8 cellular contexts compared by ENCODE assay signal in genomic region chr9:120868676-120869359, GRCh38. TPM values are rescaled to one million over a fixed set of nuclear protein-coding genes. Genes with fewer than 3 reads are reported as not detected.
A peak's percentile ranks its signal among the peaks of the same experiment; 100 is the strongest.
DNase-seq lines count a peak whose midpoint lies in the region; ATAC-seq and TF ChIP-seq lines count a peak whose summit lies in the region.

No MANE protein-coding gene starts in this region.

- no peak overlapping the region for H3K4ac ChIP-seq in neuronal stem cell (ENCODE audit: low read length)

- H2BK12ac ChIP-seq in neuronal stem cell (ENCODE audit: low read length), result peak overlapping the region; percentile 81

- H3K27ac ChIP-seq in foreskin keratinocyte, result peak overlapping the region; percentile 65
- peak overlapping the region; percentile 24 for H3K27ac ChIP-seq in neuronal stem cell (replicated peaks; ENCODE audit: low read length)

- WGBS in neuronal stem cell (ENCODE audit: extremely low coverage in 2 of 2, insufficient read length in 2 of 2, insufficient replicate concordance in 1 of 2), 2 donors, result no CpG with 5 or more reads among the region's 52 CpGs

- peak overlapping the region; percentile 46 for H2BK5ac ChIP-seq in neuronal stem cell (ENCODE audit: low read length)

- H3K36me3 Mint-ChIP-seq in CD14-positive monocyte, result peaks cover 47 to 66% of the 10 kb centered on the region in 2 donors

- no peaks in the 10 kb centered on the region for H3K27me3 Mint-ChIP-seq in CD14-positive monocyte (ENCODE audit: low read depth in 3 of 3)

- ATAC-seq in HG03460 (IDR thresholded peaks at IDR 0.05; ENCODE audit: unreplicated experiment), result peak; percentile 87
- peak; percentile 95 for ATAC-seq in foreskin keratinocyte

- H2AK5ac ChIP-seq in neuronal stem cell (ENCODE audit: low read depth, low read length), result no peak overlapping the region

- H3K9ac ChIP-seq in neuronal stem cell (ENCODE audit: low read depth, low read length, poor library complexity), result peak overlapping the region; percentile 87

- DNase-seq in CD14-positive monocyte (ENCODE audit: low spot score) (peak; percentile 97), GM19240 (ENCODE audit: insufficient read length, low spot score) (peak; percentile 91), RPMI8226 (peak; percentile 100), activated gamma-delta T cell treated with Interleukin-2 at 50 U/mL for 16 hours (peak; percentile 97), foreskin keratinocyte (peak; percentile 93 to 97), neuronal stem cell (ENCODE audit: low spot score) (peak; percentile 93), stromal cell of bone marrow (ENCODE audit: low read depth) (peak; percentile 82)

- no peak overlapping the region for H4K91ac ChIP-seq in neuronal stem cell (ENCODE audit: low read depth, low read length, poor library complexity)

- peak overlapping the region; percentile 98 for H3K23ac ChIP-seq in neuronal stem cell (ENCODE audit: low read depth, low read length, poor library complexity)

- intact Hi-C loops in CD14-positive monocyte (cut with micrococcal nuclease), result no loop called here

- H3K14ac ChIP-seq in neuronal stem cell (ENCODE audit: low read length), result peak overlapping the region; percentile 98

- peak overlapping the region; percentile 92 for H2BK120ac ChIP-seq in neuronal stem cell (ENCODE audit: low read depth, low read length)

- H4K8ac ChIP-seq in neuronal stem cell (ENCODE audit: low read depth, low read length), result no peak overlapping the region

- no peaks in the 10 kb centered on the region for H3K27me3 ChIP-seq in foreskin keratinocyte
- H3K27me3 ChIP-seq in neuronal stem cell (ENCODE audit: control insufficient read depth in 3 of 3, insufficient read depth in 3 of 3, low read depth in 1 of 3, low read length in 3 of 3), result no peaks in the 10 kb centered on the region

- no peak overlapping the region for H2BK15ac ChIP-seq in neuronal stem cell (ENCODE audit: low read length)

- H3K9me3 Mint-ChIP-seq in CD14-positive monocyte, result no peaks in the 10 kb centered on the region

- peak; percentile 42 for TF ChIP-seq CTCF in CD14-positive monocyte (IDR thresholded peaks at IDR 0.05)
- peak; percentile 74 for TF ChIP-seq CTCF in foreskin keratinocyte (conservative IDR thresholded peaks at IDR 0.05)

- peak overlapping the region; percentile 95 for H3K18ac ChIP-seq in neuronal stem cell (ENCODE audit: low read length)

- H3K4me1 Mint-ChIP-seq in CD14-positive monocyte, result peaks cover 31% of the 10 kb centered on the region

- H3K36me3 ChIP-seq in neuronal stem cell (replicated peaks in 1 of 2; ENCODE audit: control insufficient read depth in 2 of 2, insufficient read depth in 2 of 2, low read length in 2 of 2), result peaks cover 20 to 92% of the 10 kb centered on the region in 2 donors

- H3K4me1 ChIP-seq in foreskin keratinocyte (peaks cover 7% of the 10 kb centered on the region), neuronal stem cell (ENCODE audit: control insufficient read depth in 2 of 2, insufficient read depth in 1 of 2, low read depth in 1 of 2, low read length in 2 of 2) (peaks cover 0 to 8% of the 10 kb centered on the region in 2 donors)

- H3K79me1 ChIP-seq in neuronal stem cell (ENCODE audit: low read depth, low read length), result peaks cover 1% of the 10 kb centered on the region

- H3K27ac Mint-ChIP-seq in CD14-positive monocyte, result peak overlapping the region; percentile 94 to 99 (median 97)

- H3K4me3 Mint-ChIP-seq in CD14-positive monocyte, result peak overlapping the region; percentile 92 to 96

- no peak overlapping the region for H2AFZ ChIP-seq in neuronal stem cell (ENCODE audit: low read length)

- H3K9me3 ChIP-seq in neuronal stem cell (replicated peaks in 1 of 2; ENCODE audit: control insufficient read depth in 2 of 2, insufficient read depth in 1 of 2, low read depth in 1 of 2, low read length in 2 of 2), result no peaks in the 10 kb centered on the region

- H3K4me2 ChIP-seq in neuronal stem cell (ENCODE audit: insufficient read depth, low read length, poor library complexity, severe bottlenecking), result peak overlapping the region; percentile 87

- peak overlapping the region in 1 of 2 donors; percentile 78 for H3K4me3 ChIP-seq in neuronal stem cell (ENCODE audit: low read length in 2 of 2)

RNA-seq across cellular contexts. Expression of gene PHF19, which starts 8.2 kb away (rescaled TPM):
- polyA plus RNA-seq in CD14-positive monocyte (10 to 100 TPM; 12.6 to 12.7 TPM), foreskin keratinocyte (89.0 and 105 TPM in 2 replicates)
- total RNA-seq in foreskin keratinocyte, result 67.2 and 82.1 TPM in 2 replicates
- polyA plus RNA-seq in neuronal stem cell (2013, experiment 1 of 2), result 24.6 TPM
- 23.4 TPM for polyA plus RNA-seq in neuronal stem cell (2013, experiment 2 of 2)

RNA-seq across cellular contexts. Expression of gene PSMD5, which starts 26.1 kb away (rescaled TPM):
- polyA plus RNA-seq in CD14-positive monocyte (10 to 100 TPM; 10.7 to 20.9 TPM), foreskin keratinocyte (21.5 and 25.9 TPM in 2 replicates)
- total RNA-seq in foreskin keratinocyte, result 44.8 and 46.2 TPM in 2 replicates
- 21.7 TPM for polyA plus RNA-seq in neuronal stem cell (2013, experiment 1 of 2)
- 21.8 TPM for polyA plus RNA-seq in neuronal stem cell (2013, experiment 2 of 2)

RNA-seq across cellular contexts. Expression of gene TRAF1, which starts 57.8 kb away (rescaled TPM):
- polyA plus RNA-seq in CD14-positive monocyte (under 1 TPM; 0.15 to 0.74 TPM), foreskin keratinocyte (0.56 and 0.78 TPM in 2 replicates)
- total RNA-seq in foreskin keratinocyte, result 0.78 and 0.99 TPM in 2 replicates
- 2.0 TPM for polyA plus RNA-seq in neuronal stem cell (2013, experiment 1 of 2)
- polyA plus RNA-seq in neuronal stem cell (2013, experiment 2 of 2), result 2.0 TPM
